Comparison of ENCODE assay signal across 8 cellular contexts in genomic region chr2:157627594-157628281, GRCh38. TPM values are rescaled to one million over a fixed set of nuclear protein-coding genes. Genes with fewer than 3 reads are reported as not detected.
A peak's percentile ranks its signal among the peaks of the same experiment; 100 is the strongest.
DNase-seq lines count a peak whose midpoint lies in the region; ATAC-seq and FAIRE-seq lines count a peak whose summit lies in the region.

No MANE protein-coding gene starts in this region.

- no peaks in the 10 kb centered on the region for H3K9me3 ChIP-seq in CD8-positive, alpha-beta memory T cell (ENCODE audit: low read length)
- H3K9me3 ChIP-seq in effector memory CD4-positive, alpha-beta T cell (ENCODE audit: control insufficient read depth, low read length): no peaks in the 10 kb centered on the region
- H3K9me3 ChIP-seq in naive thymus-derived CD4-positive, alpha-beta T cell (ENCODE audit: control insufficient read depth in 2 of 3, low read length in 3 of 3): no peaks in the 10 kb centered on the region

- peaks cover 18% of the 10 kb centered on the region for H3K4me1 ChIP-seq in CD8-positive, alpha-beta memory T cell (ENCODE audit: insufficient read depth, low read length)
- peaks cover 12% of the 10 kb centered on the region for H3K4me1 ChIP-seq in effector memory CD4-positive, alpha-beta T cell (ENCODE audit: control insufficient read depth, insufficient read depth, low read length, poor library complexity, severe bottlenecking)
- H3K4me1 ChIP-seq in naive thymus-derived CD4-positive, alpha-beta T cell (ENCODE audit: control insufficient read depth in 2 of 2, insufficient read depth in 2 of 2, low read length in 2 of 2): peaks cover 4 to 24% of the 10 kb centered on the region in 2 donors

- H3K4me3 ChIP-seq in CD8-positive, alpha-beta memory T cell (ENCODE audit: low read length): peak overlapping the region; percentile 77
- H3K4me3 ChIP-seq in effector memory CD4-positive, alpha-beta T cell (ENCODE audit: insufficient read depth, low read depth, low read length, poor library complexity, severe bottlenecking): peak overlapping the region; percentile 97
- H3K4me3 ChIP-seq in naive thymus-derived CD4-positive, alpha-beta T cell (ENCODE audit: low read length): peak overlapping the region; percentile 74

- peak; percentile 12 for ATAC-seq in HG03045 (IDR thresholded peaks at IDR 0.05; ENCODE audit: unreplicated experiment)
- peak; percentile 49 for ATAC-seq in naive thymus-derived CD4-positive, alpha-beta T cell
- no peak for ATAC-seq in GM18520 (IDR thresholded peaks at IDR 0.05; ENCODE audit: unreplicated experiment)

- peaks cover 0 to 8% (median 0%) of the 10 kb centered on the region in 3 donors for H3K36me3 Mint-ChIP-seq in CD8-positive, alpha-beta memory T cell
- H3K36me3 Mint-ChIP-seq in naive thymus-derived CD4-positive, alpha-beta T cell: peaks cover 0 to 19% (median 0%) of the 10 kb centered on the region in 5 donors

- no peak overlapping the region for H3K27ac ChIP-seq in CD8-positive, alpha-beta memory T cell (ENCODE audit: low read depth, low read length)
- H3K27ac ChIP-seq in effector memory CD4-positive, alpha-beta T cell (ENCODE audit: insufficient read depth, low read length, poor library complexity, severe bottlenecking): peak overlapping the region; percentile 64
- H3K27ac ChIP-seq in naive thymus-derived CD4-positive, alpha-beta T cell (ENCODE audit: low read depth, low read length): peak overlapping the region; percentile 79

- POLR2A ChIA-PET in CD8-positive, alpha-beta memory T cell (lab: Charles Lee): interaction anchor here (0.8 to 1.8 kb wide), 4 partner anchors 189 to 1293 kb away, joined by 3 to 4 read pairs (median 3); partner anchors contain the start of genes CCDC148 and PKP4
- POLR2A ChIA-PET in naive thymus-derived CD4-positive, alpha-beta T cell (lab: Charles Lee): interaction anchor here (0.8 to 2.0 kb wide), 4 partner anchors 10 to 1285 kb away, joined by 3 to 7 read pairs (median 4); partner anchors contain the start of gene ACVR1

- peaks cover 2 to 3% of the 10 kb centered on the region in 2 donors for H3K27me3 Mint-ChIP-seq in CD8-positive, alpha-beta memory T cell
- peaks cover 0 to 40% (median 0%) of the 10 kb centered on the region in 5 donors for H3K27me3 Mint-ChIP-seq in naive thymus-derived CD4-positive, alpha-beta T cell

- no peaks in the 10 kb centered on the region for H3K36me3 ChIP-seq in CD8-positive, alpha-beta memory T cell (ENCODE audit: insufficient read depth, low read length)
- H3K36me3 ChIP-seq in effector memory CD4-positive, alpha-beta T cell (ENCODE audit: control insufficient read depth, insufficient read depth, low read length): no peaks in the 10 kb centered on the region
- peaks cover 0 to 6% (median 0%) of the 10 kb centered on the region in 3 experiments for H3K36me3 ChIP-seq in naive thymus-derived CD4-positive, alpha-beta T cell (ENCODE audit: control insufficient read depth in 2 of 3, insufficient read depth in 3 of 3, low read length in 3 of 3)

- peaks cover 32 to 45% (median 34%) of the 10 kb centered on the region in 3 donors for H3K4me1 Mint-ChIP-seq in CD8-positive, alpha-beta memory T cell
- H3K4me1 Mint-ChIP-seq in naive thymus-derived CD4-positive, alpha-beta T cell: peaks cover 18 to 44% (median 42%) of the 10 kb centered on the region in 7 donors

- H3K27ac Mint-ChIP-seq in CD8-positive, alpha-beta memory T cell: peak overlapping the region; percentile 19 to 94 (median 82)
- peak overlapping the region; percentile 18 to 94 (median 85) for H3K27ac Mint-ChIP-seq in naive thymus-derived CD4-positive, alpha-beta T cell

- peak overlapping the region; percentile 88 to 96 (median 94) for H3K4me3 Mint-ChIP-seq in CD8-positive, alpha-beta memory T cell
- H3K4me3 Mint-ChIP-seq in naive thymus-derived CD4-positive, alpha-beta T cell: peak overlapping the region; percentile 91 to 99 (median 96)

- H3K27me3 ChIP-seq in CD8-positive, alpha-beta memory T cell (ENCODE audit: insufficient read depth, low read length, poor library complexity, severe bottlenecking): no peaks in the 10 kb centered on the region
- H3K27me3 ChIP-seq in effector memory CD4-positive, alpha-beta T cell (replicated peaks; ENCODE audit: control insufficient read depth, insufficient read depth, low read length, poor library complexity, severe bottlenecking): no peaks in the 10 kb centered on the region
- H3K27me3 ChIP-seq in naive thymus-derived CD4-positive, alpha-beta T cell (ENCODE audit: control insufficient read depth in 2 of 2, insufficient read depth in 2 of 2, low read length in 2 of 2): no peaks in the 10 kb centered on the region

- DNase-seq in CD8-positive, alpha-beta memory T cell: peak; percentile 7 to 50 (median 25)
- peak; percentile 46 to 48 for DNase-seq in activated CD4-positive, alpha-beta T cell treated with anti-CD3 and anti-CD28 coated beads for 4 hours
- DNase-seq in effector memory CD4-positive, alpha-beta T cell: peak; percentile 12 to 19 (median 13)
- DNase-seq in naive thymus-derived CD4-positive, alpha-beta T cell: peak in 7 of 9 donors; percentile 31 to 61 (median 39)
- DNase-seq in superior temporal gyrus (ENCODE audit: extremely low spot score) (peak; percentile 59), HTR-8/SVneo (ENCODE audit: insufficient read length, low spot score) (no peak)

- CTCF ChIA-PET in CD8-positive, alpha-beta memory T cell (lab: Charles Lee): interaction anchor here (0.8 to 2.6 kb wide), 16 partner anchors 8 to 326 kb away, joined by 3 to 16 read pairs (median 4); partner anchors contain the start of gene CYTIP
- CTCF ChIA-PET in naive thymus-derived CD4-positive, alpha-beta T cell (lab: Charles Lee): interaction anchor here (0.5 to 2.8 kb wide), 7 partner anchors 9 to 325 kb away, joined by 3 to 16 read pairs (median 5); no protein-coding TSS in a partner anchor

- FAIRE-seq in HTR-8/SVneo (lab: Jason Lieb, UNC): no peak

- peaks cover 0 to 5% (median 0%) of the 10 kb centered on the region in 5 donors for H3K9me3 Mint-ChIP-seq in CD8-positive, alpha-beta memory T cell
- peaks cover 0 to 9% (median 0%) of the 10 kb centered on the region in 11 donors for H3K9me3 Mint-ChIP-seq in naive thymus-derived CD4-positive, alpha-beta T cell

- intact Hi-C loops in naive thymus-derived CD4-positive, alpha-beta T cell (cut with micrococcal nuclease): loop anchor here (1.0 to 10.0 kb wide), 22 partner anchors 13 to 1285 kb away; partner anchors contain the start of genes ACVR1 (in 2 of the 2), CCDC148 (in 2 of the 2) and PKP4 (in 2 of the 2)

RNA-seq across cellular contexts. Expression of gene ACVR1C, which starts 0.9 kb away (rescaled TPM):
- under 1 TPM; 0.61 to 0.66 TPM for total RNA-seq in CD8-positive, alpha-beta memory T cell
- 0.60 TPM for polyA plus RNA-seq in CD8-positive, alpha-beta memory T cell
- total RNA-seq in naive thymus-derived CD4-positive, alpha-beta T cell: 10 to 100 TPM in 1 of 5 experiments, 1 to 10 TPM in 3, under 1 TPM in 1; 0.73 to 11.4 (median 8.9) TPM
- polyA plus RNA-seq in naive thymus-derived CD4-positive, alpha-beta T cell: 1 to 10 TPM; 2.3 to 2.4 TPM
